8 cellular contexts compared by ENCODE assay signal in the genomic region with DNA sequence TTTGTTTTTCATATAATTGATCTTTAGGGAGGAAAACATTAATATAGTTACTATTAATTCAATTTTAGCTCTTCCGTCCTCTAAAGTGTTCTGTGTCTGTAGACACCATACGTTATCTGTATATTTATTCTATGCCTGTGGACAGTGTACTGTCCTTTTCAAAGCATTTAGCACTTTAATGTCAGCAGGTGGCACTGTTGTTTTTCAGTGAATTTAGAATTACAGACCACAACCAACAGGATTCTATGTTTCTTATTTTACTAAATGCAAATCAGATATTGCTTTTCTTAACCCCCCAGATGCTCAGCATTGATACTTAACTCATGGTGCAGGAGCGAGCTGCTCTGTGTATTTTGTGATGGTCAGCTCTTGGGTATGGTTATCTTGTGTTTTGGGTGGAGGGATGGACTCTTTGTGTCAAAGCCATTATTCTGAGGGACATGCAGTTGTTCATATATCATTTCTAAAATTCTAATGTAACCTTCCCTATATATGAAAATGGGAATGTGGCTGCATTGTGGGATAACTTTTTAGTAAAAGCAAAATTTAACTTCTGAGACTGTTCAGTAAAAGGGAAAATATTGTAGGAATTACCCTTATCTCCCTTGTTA.
DNase-seq lines count a peak whose midpoint lies in the region; ATAC-seq, FAIRE-seq and TF ChIP-seq lines count a peak whose summit lies in the region.

No MANE protein-coding gene starts in this region.

- no peaks in the 10 kb centered on the region for H3K27me3 Mint-ChIP-seq in T-helper 2 cell treated with Interferon-gamma antibody and Interleukin-4, amounts not matched to agents 5 μg/mL and 100 μg/mL, for 36 hours (ENCODE audit: low read depth)

- no peak for TF ChIP-seq EP300 in A549 (IDR thresholded peaks at IDR 0.05)

- peak; percentile 91 to 93 for ATAC-seq in A549

- TF ChIP-seq CTCF in A549 (IDR thresholded peaks at IDR 0.05): peak; percentile 72
- TF ChIP-seq CTCF in GM12872 (IDR thresholded peaks at IDR 0.05; ENCODE audit: insufficient read depth, low read depth, low read length): peak; percentile 40; the same call in 2 of the 3 replicates
- TF ChIP-seq CTCF in WI38 (IDR thresholded peaks at IDR 0.05; ENCODE audit: low read depth, low read length): peak; percentile 17; the same call in 1 of the 2 replicates
- peak in 3 of 6 experiments; percentile 33 to 42 (median 38) for TF ChIP-seq CTCF in thyroid gland (IDR thresholded peaks at IDR 0.05)

- H3K4me1 ChIP-seq in A549 (peaks cover 3% of the 10 kb centered on the region; the same call in 1 of the 3 replicates), thyroid gland (no peaks in the 10 kb centered on the region)

- H3K4me1 Mint-ChIP-seq in T-helper 2 cell treated with Interferon-gamma antibody and Interleukin-4, amounts not matched to agents 5 μg/mL and 100 μg/mL, for 36 hours (ENCODE audit: low read depth): peaks cover 3% of the 10 kb centered on the region

- intact Hi-C loops in thyroid gland (cut with DNase I): no loop called here

- H3K27ac ChIP-seq in A549 (no peak overlapping the region), thyroid gland (no peak overlapping the region)

- H3K4me3 ChIP-seq in A549 (no peak overlapping the region), WI38 (ENCODE audit: low read depth, low read length) (no peak overlapping the region), thyroid gland (replicated peaks in 1 of 3) (no peak overlapping the region)

- peak; percentile 42 to 47; a peak in 4 of 5 replicates for TF ChIP-seq RAD21 in A549 (conservative IDR thresholded peaks at IDR 0.05 in 1 of 2, IDR thresholded peaks at IDR 0.05 in 1 of 2)

- no peak overlapping the region for H3K4me2 ChIP-seq in A549

- POLR2A ChIA-PET in A549 (lab: Yijun Ruan, JAX): no interaction called here

- no peaks in the 10 kb centered on the region for H3K9me3 Mint-ChIP-seq in T-helper 2 cell treated with Interferon-gamma antibody and Interleukin-4, amounts not matched to agents 5 μg/mL and 100 μg/mL, for 36 hours

- H3K27me3 ChIP-seq in thyroid gland: no peaks in the 10 kb centered on the region

- CTCF ChIA-PET in A549 (lab: Yijun Ruan, JAX): interaction anchor here (0.6 to 4.0 kb wide), 19 partner anchors 9 to 467 kb away, joined by 3 to 30 read pairs (median 4); no protein-coding TSS in a partner anchor

- DNase-seq in A549 (ENCODE audit: low read depth in 1 of 2, low spot score in 1 of 2) (peak; percentile 31 to 36), LoVo (ENCODE audit: low spot score) (peak; percentile 12), inferior parietal cortex (ENCODE audit: extremely low spot score) (peak; percentile 79), thyroid gland (no peak), occipital lobe (lab: John Stamatoyannopoulos, UW) (no peak)
- DNase-seq in T-helper 2 cell treated with Interferon-gamma antibody and Interleukin-4, amounts not matched to agents 5 μg/mL and 100 μg/mL, for 36 hours (ENCODE audit: low spot score): no peak

- peaks cover 30% of the 10 kb centered on the region for H3K36me3 Mint-ChIP-seq in T-helper 2 cell treated with Interferon-gamma antibody and Interleukin-4, amounts not matched to agents 5 μg/mL and 100 μg/mL, for 36 hours (ENCODE audit: low read depth)

- H3K27ac Mint-ChIP-seq in T-helper 2 cell treated with Interferon-gamma antibody and Interleukin-4, amounts not matched to agents 5 μg/mL and 100 μg/mL, for 36 hours: no peak overlapping the region

- FAIRE-seq in A549 (lab: Jason Lieb, UNC): no peak

- no peak overlapping the region for H3K4me3 Mint-ChIP-seq in T-helper 2 cell treated with Interferon-gamma antibody and Interleukin-4, amounts not matched to agents 5 μg/mL and 100 μg/mL, for 36 hours

- 73% methylated on average over 3 of the region's 3 CpGs for WGBS in A549 (ENCODE audit: missing lambda C conversion rate)
- WGBS in thyroid gland, 2 donors: 83 to 89% methylated on average over 3 of the region's 3 CpGs

- peaks cover 0 to 13% of the 10 kb centered on the region in 2 donors for H3K36me3 ChIP-seq in thyroid gland

- TF ChIP-seq POLR2A in A549 (IDR thresholded peaks at IDR 0.05; ENCODE audit: low read length) (no peak), thyroid gland (IDR thresholded peaks at IDR 0.05) (no peak)

- H3K9me3 ChIP-seq in A549: no peaks in the 10 kb centered on the region
- H3K9me3 ChIP-seq in thyroid gland: no peaks in the 10 kb centered on the region

TF ChIP-seq in A549, 52 proteins besides CTCF, POLR2A, EP300 and RAD21:
- TF ChIP-seq SMC3 (IDR thresholded peaks at IDR 0.05): peak; percentile 41
- TF ChIP-seq, protein P1, sequence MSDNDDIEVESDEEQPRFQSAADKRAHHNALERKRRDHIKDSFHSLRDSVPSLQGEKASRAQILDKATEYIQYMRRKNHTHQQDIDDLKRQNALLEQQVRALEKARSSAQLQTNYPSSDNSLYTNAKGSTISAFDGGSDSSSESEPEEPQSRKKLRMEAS (IDR thresholded peaks at IDR 0.05): no peak
- no peak for TF ChIP-seq GATA3 (IDR thresholded peaks at IDR 0.05; ENCODE audit: borderline replicate concordance)
- TF ChIP-seq TFCP2L1 (CRISPR knock-in tag; IDR thresholded peaks at IDR 0.05): no peak
TF ChIP-seq in A549: peak in this region for 1.

Comparison
In these comparisons a context has a peak if more than half of its experiments do, and no peak if none do; other contexts are left out.
1. DNase-seq: peak in A549 (2 of 2), LoVo (single experiment) and inferior parietal cortex (single experiment); none in thyroid gland (0 of 2), occipital lobe (single experiment) and T-helper 2 cell treated with Interferon-gamma antibody and Interleukin-4, amounts not matched to agents 5 μg/mL and 100 μg/mL, for 36 hours (single experiment).